ENCODE assay signal across 14 cellular contexts in the genomic region with DNA sequence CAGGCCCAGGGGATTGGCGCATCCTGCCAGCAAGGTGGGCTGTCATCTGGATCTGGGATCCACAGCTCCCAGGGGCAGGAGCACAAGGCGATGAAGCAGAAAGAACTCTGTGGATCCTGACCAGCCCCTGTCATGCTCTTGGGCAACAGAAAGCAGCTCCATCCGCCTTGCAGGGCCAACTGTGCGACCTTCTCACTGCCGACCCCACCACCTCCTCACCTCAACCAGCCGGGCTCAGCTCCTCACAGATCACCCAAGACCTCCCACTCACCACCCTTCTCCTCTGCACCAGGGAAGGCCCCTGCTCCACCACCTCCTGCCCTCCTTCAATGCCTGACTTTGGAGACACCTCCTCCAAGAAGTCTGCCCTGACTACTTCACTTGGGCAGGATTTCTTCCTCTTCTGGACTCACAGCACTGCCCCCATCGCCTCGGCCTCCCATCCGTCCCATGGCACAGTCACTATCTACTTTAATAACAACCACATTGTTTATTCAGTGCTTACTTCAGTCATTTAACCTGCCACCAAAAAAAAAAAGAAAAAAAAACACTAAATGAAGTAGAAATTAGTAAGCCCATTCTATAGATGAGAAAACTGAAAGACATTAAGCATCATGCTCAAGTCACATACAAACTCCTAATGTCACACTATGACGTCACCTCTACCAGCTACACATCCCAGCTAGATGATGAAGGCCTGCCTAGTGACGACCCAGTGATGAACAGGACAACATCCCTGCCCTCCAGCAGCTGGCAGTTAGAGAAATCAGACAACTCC. TPM values are rescaled to one million over a fixed set of nuclear protein-coding genes. Genes with fewer than 3 reads are reported as not detected.
DNase-seq lines count a peak whose midpoint lies in the region; ATAC-seq, FAIRE-seq and TF ChIP-seq lines count a peak whose summit lies in the region.
"Had no signal": no experiment of that assay in that cellular context is flagged by ENCODE, and none has a peak within 500 bp of the region (broad histone marks: within the 10 kb centered on the region; RNA-seq: fewer than 3 reads in every experiment).

No MANE protein-coding gene starts in this region.

- H3K27ac Mint-ChIP-seq in CD4-positive, alpha-beta T cell = peak overlapping the region; percentile 93
- H3K27ac Mint-ChIP-seq in GM23338 = peak overlapping the region; percentile 60; the same call in 1 of the 2 replicates

- H3K4me1 ChIP-seq in GM23338 (ENCODE audit: insufficient read depth) = peaks cover 25% of the 10 kb centered on the region
- H3K4me1 ChIP-seq in GM12878 (ENCODE audit: control insufficient read depth, insufficient read depth, low read length) = no peaks in the 10 kb centered on the region
- H3K4me1 ChIP-seq in osteoblast (ENCODE audit: insufficient read depth, low read length) = peaks cover 24% of the 10 kb centered on the region

- CTCF ChIA-PET in CD4-positive, alpha-beta T cell (lab: Charles Lee) = interaction anchor here (3.7 kb wide), 1 partner anchor 115 kb away, joined by 58 read pairs; no protein-coding TSS in a partner anchor
- CTCF ChIA-PET in GM12878 (lab: Yijun Ruan, JAX) = interaction anchor here (0.5 to 5.5 kb wide), 6 partner anchors 10 to 305 kb away, joined by 3 to 116 read pairs (median 5); a partner anchor contains a TSS

- no peaks in the 10 kb centered on the region for H3K9me3 Mint-ChIP-seq in CD4-positive, alpha-beta T cell
- H3K9me3 Mint-ChIP-seq in GM23338 = no peaks in the 10 kb centered on the region; the same call in 1 of the 3 replicates

- no peak for TF ChIP-seq POLR2A in GM12878 (IDR thresholded peaks at IDR 0.05; ENCODE audit: low read depth, low read length)

- TF ChIP-seq EP300 in GM12878 (IDR thresholded peaks at IDR 0.05; ENCODE audit: borderline replicate concordance in 1 of 2, control insufficient read depth in 1 of 2, low read depth in 2 of 2, low read length in 2 of 2) = no peak

- RAD21 ChIA-PET in GM12878 (lab: Charles Lee; ENCODE audit: unreplicated experiment) = no interaction called here

- POLR2A ChIA-PET in CD4-positive, alpha-beta T cell (lab: Charles Lee) = interaction anchor here (1.3 to 1.5 kb wide), 2 partner anchors 13 to 188 kb away, joined by 3 read pairs; no protein-coding TSS in a partner anchor
- POLR2A ChIA-PET in GM12878 (lab: Charles Lee) = no interaction called here

- DNase-seq in CD4-positive, alpha-beta T cell = no peak
- DNase-seq in GM23338 (ENCODE audit: low spot score) (no peak), GM12878 (ENCODE audit: low read depth, low spot score) (no peak), osteoblast (ENCODE audit: insufficient read length, low spot score, missing footprints) (peak; percentile 50), occipital lobe (lab: John Stamatoyannopoulos, UW) (no peak), NCI-H187 treated with DMSO at 0.1 percent for 48 hours (lab: John Stamatoyannopoulos, UW) (no peak)
- DNase-seq: midbrain, NCI-H1105, NCI-H69, SHP77 treated with DMSO at 0.1 percent for 48 hours, T-helper 1 cell, testis, WERI-Rb-1 had no signal

- H3K9me2 ChIP-seq in GM23338 (ENCODE audit: insufficient read depth) = no peaks in the 10 kb centered on the region

- H3F3A ChIP-seq in GM23338 (replicated peaks; ENCODE audit: low read depth) = peaks cover 53% of the 10 kb centered on the region

- H3K4me2 ChIP-seq in GM23338 (no peak overlapping the region), GM12878 (ENCODE audit: control insufficient read depth, insufficient read depth) (no peak overlapping the region), osteoblast (ENCODE audit: insufficient read depth, low read length) (no peak overlapping the region)

- H3K4me3 Mint-ChIP-seq in CD4-positive, alpha-beta T cell = no peak overlapping the region
- no peak overlapping the region for H3K4me3 Mint-ChIP-seq in GM23338

- in situ Hi-C loops in GM12878 (cut with MboI) = loop anchor here (5.0 kb wide), 1 partner anchor 275 kb away; no protein-coding TSS in a partner anchor

- H3K79me2 ChIP-seq in GM23338 (replicated peaks; ENCODE audit: insufficient read depth) (peaks cover 21% of the 10 kb centered on the region), GM12878 (ENCODE audit: control insufficient read depth, insufficient read depth, low read length) (no peaks in the 10 kb centered on the region), osteoblast (ENCODE audit: insufficient read depth, low read length) (peaks cover 23% of the 10 kb centered on the region)

- intact Hi-C loops in CD4-positive, alpha-beta T cell (cut with DNase I, micrococcal nuclease) = loop anchor here (5.0 to 10.0 kb wide), 4 partner anchors 185 to 357 kb away; a partner anchor contains a TSS
- intact Hi-C loops in GM12878 (cut with micrococcal nuclease; ENCODE audit: unreplicated experiment) = no loop called here

- TF ChIP-seq RAD21 in GM12878 (IDR thresholded peaks at IDR 0.05; ENCODE audit: insufficient read depth, low read depth, low read length) = no peak

- H3K27me3 ChIP-seq in CD4-positive, alpha-beta T cell (ENCODE audit: control insufficient read depth, insufficient read depth, low read length) = no peaks in the 10 kb centered on the region
- H3K27me3 ChIP-seq in GM23338 (ENCODE audit: insufficient read depth) (no peaks in the 10 kb centered on the region), GM12878 (replicated peaks in 1 of 2; ENCODE audit: control insufficient read depth in 2 of 2, insufficient read depth in 2 of 2, low read length in 1 of 2) (no peaks in the 10 kb centered on the region; a peak in 1 of 4 replicates), osteoblast (ENCODE audit: insufficient read depth, low read length) (no peaks in the 10 kb centered on the region)
- H3K27me3 ChIP-seq: testis had no signal

- peaks cover 44% of the 10 kb centered on the region for H4K20me1 ChIP-seq in GM23338 (replicated peaks; ENCODE audit: insufficient read depth)
- H4K20me1 ChIP-seq in GM12878 (ENCODE audit: control insufficient read depth, insufficient read depth) = 0 out of 2 replicates have a peak, but pooled peaks cover 5% of the 10 kb centered on the region
- peaks cover 43% of the 10 kb centered on the region for H4K20me1 ChIP-seq in osteoblast (ENCODE audit: insufficient read depth, low read length)

- peaks cover 53% of the 10 kb centered on the region for H3K4me1 Mint-ChIP-seq in CD4-positive, alpha-beta T cell (ENCODE audit: low read depth)
- peaks cover 73% of the 10 kb centered on the region for H3K4me1 Mint-ChIP-seq in GM23338

- ATAC-seq in CD4-positive, alpha-beta T cell (ENCODE audit: poor library complexity) = no peak
- ATAC-seq in GM23338 = no peak
- ATAC-seq in GM12878 = no peak
- no peak for ATAC-seq in GM19452 (IDR thresholded peaks at IDR 0.05; ENCODE audit: unreplicated experiment)

- H3K4me3 ChIP-seq in GM23338 (no peak overlapping the region), GM12878 (no peak overlapping the region), osteoblast (ENCODE audit: insufficient read depth, low read length) (no peak overlapping the region)
- H3K4me3 ChIP-seq: testis had no signal

- no peak overlapping the region for H3K27ac ChIP-seq in CD4-positive, alpha-beta T cell (ENCODE audit: low read depth, low read length)
- H3K27ac ChIP-seq in GM23338 (ENCODE audit: low read depth) (no peak overlapping the region), GM12878 (ENCODE audit: control insufficient read depth, insufficient read depth) (no peak overlapping the region), osteoblast (ENCODE audit: low read depth, low read length) (peak overlapping the region; percentile 74)
- H3K27ac ChIP-seq: testis, WERI-Rb-1 had no signal

- no peak overlapping the region for H3K9ac ChIP-seq in GM12878 (ENCODE audit: control insufficient read depth, insufficient read depth, low read length)

- no peaks in the 10 kb centered on the region for H3K9me3 ChIP-seq in CD4-positive, alpha-beta T cell (ENCODE audit: control insufficient read depth, low read length)
- H3K9me3 ChIP-seq in GM12878 (replicated peaks; ENCODE audit: control insufficient read depth, insufficient read depth, low read length) = no peaks in the 10 kb centered on the region
- H3K9me3 ChIP-seq in osteoblast (ENCODE audit: low read depth, low read length) = no peaks in the 10 kb centered on the region
- H3K9me3 ChIP-seq: testis had no signal

- no TSS peak for BruUV-seq in GM12878 (replicated peaks; lab: Mats Ljungman, UMichigan)

- TF ChIP-seq CTCF in CD4-positive, alpha-beta T cell (IDR thresholded peaks at IDR 0.05) = no peak
- no peak for TF ChIP-seq CTCF in GM23338 (conservative IDR thresholded peaks at IDR 0.05; ENCODE audit: low read depth in 2 of 2)
- no peak for TF ChIP-seq CTCF in GM12878 (IDR thresholded peaks at IDR 0.05 in 2 of 3, conservative IDR thresholded peaks at IDR 0.05 in 1 of 3; ENCODE audit: control insufficient read depth in 2 of 3, extremely low read depth in 1 of 3, insufficient read depth in 1 of 3, low read depth in 3 of 3, low read length in 3 of 3)
- no peak for TF ChIP-seq CTCF in osteoblast (IDR thresholded peaks at IDR 0.05; ENCODE audit: extremely low read depth, low read depth, low read length)

- 21% methylated on average over 11 of the region's 11 CpGs for WGBS in GM12878 (ENCODE audit: insufficient coverage, insufficient replicate concordance, low lambda C conversion rate, missing lambda C conversion rate)

- H3K36me3 ChIP-seq in GM23338 (ENCODE audit: insufficient read depth) (peaks cover 39% of the 10 kb centered on the region), GM12878 (ENCODE audit: control insufficient read depth in 2 of 2, insufficient read depth in 2 of 2, low read length in 1 of 2) (no peaks in the 10 kb centered on the region), osteoblast (ENCODE audit: insufficient read depth, low read length) (peaks cover 79% of the 10 kb centered on the region)

- FAIRE-seq in GM12878 (lab: Jason Lieb, UNC) = no peak

- H2AFZ ChIP-seq in GM23338 (no peak overlapping the region), GM12878 (ENCODE audit: control insufficient read depth, low read depth, low read length) (no peak overlapping the region), osteoblast (ENCODE audit: low read length) (no peak overlapping the region)

- SMC1A ChIA-PET in GM12878 (lab: Charles Lee; ENCODE audit: uncharacterized antibody, unreplicated experiment) = interaction anchor here (0.9 kb wide), 1 partner anchor 13 kb away, joined by 3 read pairs; no protein-coding TSS in a partner anchor

- H3K36me3 Mint-ChIP-seq in CD4-positive, alpha-beta T cell (ENCODE audit: low read depth) = peaks cover 4% of the 10 kb centered on the region
- H3K36me3 Mint-ChIP-seq in GM23338 (ENCODE audit: low read depth) = peaks cover 94% of the 10 kb centered on the region

- H3K27me3 Mint-ChIP-seq in CD4-positive, alpha-beta T cell = no peaks in the 10 kb centered on the region
- H3K27me3 Mint-ChIP-seq in GM23338 (ENCODE audit: insufficient read depth, low read depth, poor library complexity) = peaks cover 34% of the 10 kb centered on the region

RNA-seq across cellular contexts. Expression of a gene that starts 6.6 kb away (rescaled TPM):
- total RNA-seq in CD4-positive, alpha-beta T cell = 10 to 100 TPM; 79.0 to 80.2 TPM
- total RNA-seq in GM23338 (2014; rRNA removed; shearing (Covaris generic)) = 45.2 and 62.6 TPM in 2 replicates
- polyA plus RNA-seq in GM23338 (2016; fragmentation: Nextera tagmentation; extraction: Ambion mirVana) (21.4 and 22.7 TPM in 2 replicates), GM12878 (2011; rRNA removed) (4.2 and 5.0 TPM in 2 replicates), GM12878 (2014; fragmentation: Illumina TruSeq; extraction: Trizol) (0.53 TPM in 1 of 2 replicates, not detected in the other), GM12878 (2014; fragmentation: Nextera tagmentation; extraction: Ambion mirVana) (under 1 TPM in 1 of 2 experiments, not detected in 1; 0.20 TPM), GM12878 (2014; rRNA removed) (2.6 and 3.2 TPM in 2 replicates), GM12878 (2016; fragmentation: Nextera tagmentation; extraction: Ambion mirVana) (1 to 10 TPM; 1.1 to 1.4 TPM)
- 5.8 and 6.3 TPM in 2 replicates for total RNA-seq in GM12878 (2013; cell fraction: nucleolus; rRNA removed)
- total RNA-seq in GM12878 (2014; rRNA removed) (3.7 and 6.0 TPM in 2 replicates), GM12878 (2014; rRNA removed; fragmentation: Illumina TruSeq; extraction: Trizol) (0.64 and 0.98 TPM in 2 replicates), GM12878 (2021) (2.9 and 3.1 TPM in 2 replicates), osteoblast (14.7 and 18.8 TPM in 2 replicates), occipital lobe (8.7 TPM)
- 0.26 TPM for polyA plus RNA-seq in GM12878 (2011; ENCODE audit: low read depth)
- polyA plus RNA-seq in GM12878 (2011; cell fraction: cytosol; rRNA removed) = 8.3 and 10.3 TPM in 2 replicates
- 21.7 and 27.3 TPM in 2 replicates for polyA plus RNA-seq in GM12878 (2011; cell fraction: nucleus; rRNA removed)
- 0.79 and 1.5 TPM in 2 replicates for polyA plus RNA-seq in GM12878 (2012)
- 2.7 and 4.5 TPM in 2 replicates for polyA minus RNA-seq in GM12878 (2011; rRNA and poly(A)+ RNA removed)
- polyA minus RNA-seq in GM12878 (2011; cell fraction: cytosol; rRNA and poly(A)+ RNA removed) = 1.5 and 2.2 TPM in 2 replicates
- polyA minus RNA-seq in GM12878 (2011; cell fraction: nucleus; rRNA and poly(A)+ RNA removed) = 3.5 and 4.6 TPM in 2 replicates

RNA-seq across cellular contexts. Expression of a gene that starts 11.3 kb away (rescaled TPM):
- 10 to 100 TPM; 87.9 to 93.0 TPM for total RNA-seq in CD4-positive, alpha-beta T cell
- total RNA-seq in GM23338 (2014; rRNA removed; shearing (Covaris generic)) = 586 and 671 TPM in 2 replicates
- polyA plus RNA-seq in GM23338 (2016; fragmentation: Nextera tagmentation; extraction: Ambion mirVana) = 246 and 279 TPM in 2 replicates
- 10.9 and 11.2 TPM in 2 replicates for total RNA-seq in GM12878 (2013; cell fraction: nucleolus; rRNA removed)
- total RNA-seq in GM12878 (2014; rRNA removed) = 0.87 and 1.1 TPM in 2 replicates
- total RNA-seq in GM12878 (2014; rRNA removed; fragmentation: Illumina TruSeq; extraction: Trizol) = 0.46 and 0.81 TPM in 2 replicates
- total RNA-seq in GM12878 (2021) = 1.9 and 2.7 TPM in 2 replicates
- 0.94 TPM for polyA plus RNA-seq in GM12878 (2011; ENCODE audit: low read depth)
- 5.2 and 5.9 TPM in 2 replicates for polyA plus RNA-seq in GM12878 (2011; rRNA removed)
- polyA plus RNA-seq in GM12878 (2011; cell fraction: cytosol; rRNA removed) = 6.1 and 6.7 TPM in 2 replicates
- 37.9 and 38.4 TPM in 2 replicates for polyA plus RNA-seq in GM12878 (2011; cell fraction: nucleus; rRNA removed)
- polyA plus RNA-seq in GM12878 (2012) = 2.6 and 3.5 TPM in 2 replicates
- polyA plus RNA-seq in GM12878 (2014; fragmentation: Illumina TruSeq; extraction: Trizol) = 0.43 and 0.96 TPM in 2 replicates
- not detected for polyA plus RNA-seq in GM12878 (2014; fragmentation: Nextera tagmentation; extraction: Ambion mirVana)
- polyA plus RNA-seq in GM12878 (2014; rRNA removed) = 0.86 and 2.0 TPM in 2 replicates
- 1 to 10 TPM in 1 of 2 experiments, under 1 TPM in 1; 0.96 to 1.1 TPM for polyA plus RNA-seq in GM12878 (2016; fragmentation: Nextera tagmentation; extraction: Ambion mirVana)
- polyA minus RNA-seq in GM12878 (2011; rRNA and poly(A)+ RNA removed) = 3.4 and 7.9 TPM in 2 replicates
- 2.3 and 3.2 TPM in 2 replicates for polyA minus RNA-seq in GM12878 (2011; cell fraction: cytosol; rRNA and poly(A)+ RNA removed)
- 6.5 and 13.3 TPM in 2 replicates for polyA minus RNA-seq in GM12878 (2011; cell fraction: nucleus; rRNA and poly(A)+ RNA removed)
- total RNA-seq in osteoblast = 195 and 209 TPM in 2 replicates
- total RNA-seq in occipital lobe = 15.9 TPM
